Comparison of ENCODE assay signal across 28 cellular contexts in genomic region chr21:31923756-31924155, GRCh38. TPM values are rescaled to one million over a fixed set of nuclear protein-coding genes. Genes with fewer than 3 reads are reported as not detected.
"Had no signal": no experiment of that assay in that cellular context is flagged by ENCODE, and none has a peak within 500 bp of the region (broad histone marks: within the 10 kb centered on the region; RNA-seq: fewer than 3 reads in every experiment).

No MANE protein-coding gene starts in this region.

- ATAC-seq: heart left ventricle; left colon; left lung; lower lobe of right lung; natural killer cell; right lobe of liver; stimulated activated memory B cell treated with anti-CD40 and anti-IgM and Interleukin-4, amounts not matched to agents 10 μg/mL and 1 μg/mL and 100 μg/mL, for 72 hours; stimulated activated naive CD8-positive, alpha-beta T cell treated with anti-CD3 and anti-CD28 coated beads, Interleukin-15, amount 100 ng/mL, for 72 hours had no signal

- H3K4me3 ChIP-seq: heart left ventricle, left lung, lower lobe of right lung, right atrium auricular region, right lobe of liver, smooth muscle cell, tibial nerve, uterus had no signal

- H3K27ac ChIP-seq: heart left ventricle, left lung, lower lobe of right lung, neutrophil, parathyroid adenoma, right atrium auricular region, right lobe of liver, tibial nerve, uterus had no signal

- H3K36me3 Mint-ChIP-seq: naive B cell; natural killer cell; stimulated activated memory B cell treated with anti-CD40 and anti-IgM and Interleukin-4, amounts not matched to agents 10 μg/mL and 1 μg/mL and 100 μg/mL, for 72 hours had no signal

- H3K27ac Mint-ChIP-seq: naive B cell; natural killer cell; stimulated activated memory B cell treated with anti-CD40 and anti-IgM and Interleukin-4, amounts not matched to agents 10 μg/mL and 1 μg/mL and 100 μg/mL, for 72 hours; stimulated activated naive CD8-positive, alpha-beta T cell treated with anti-CD3 and anti-CD28 coated beads, Interleukin-15, amount 100 ng/mL, for 72 hours; type B pancreatic cell had no signal

- H3K9me3 ChIP-seq: lower lobe of right lung, neutrophil, right atrium auricular region, right lobe of liver, uterus had no signal

- H3K4me3 Mint-ChIP-seq: naive B cell; natural killer cell; stimulated activated memory B cell treated with anti-CD40 and anti-IgM and Interleukin-4, amounts not matched to agents 10 μg/mL and 1 μg/mL and 100 μg/mL, for 72 hours; stimulated activated naive CD8-positive, alpha-beta T cell treated with anti-CD3 and anti-CD28 coated beads, Interleukin-15, amount 100 ng/mL, for 72 hours; type B pancreatic cell had no signal

- H3K27me3 ChIP-seq: heart left ventricle, left lung, neutrophil, right atrium auricular region, right lobe of liver, tibial nerve, uterus had no signal

- DNase-seq: heart left ventricle; hippocampal formation; kidney; left lung; lower lobe of right lung; mammary epithelial cell; mesenchymal stem cell; naive B cell; natural killer cell; occipital lobe; right lobe of liver; stimulated activated CD4-positive, alpha-beta T cell treated with anti-CD3 and anti-CD28 coated beads, Interleukin-1b, Interleukin-23, amount 100 ng/mL, for 48 hours; stimulated activated CD4-positive, alpha-beta T cell treated with anti-CD3 and anti-CD28 coated beads, Interleukin-2, amount 100 ng/mL, for 48 hours; stimulated activated CD4-positive, alpha-beta T cell treated with anti-CD3 and anti-CD28 coated beads, Interleukin-4, amount 100 ng/mL, for 4 hours; stimulated activated CD8-positive, alpha-beta memory T cell treated with anti-CD3 and anti-CD28 coated beads, Interleukin-4, amount 100 ng/mL, for 48 hours; stimulated activated naive CD4-positive, alpha-beta T cell treated with Interleukin-2 at 50 U/mL for 16 hours; stimulated activated naive CD8-positive, alpha-beta T cell treated with anti-CD3 and anti-CD28 coated beads, Interleukin-15, amount 100 ng/mL, for 72 hours; substantia nigra; uterus had no signal

- H3K4me1 Mint-ChIP-seq: naive B cell; natural killer cell; stimulated activated memory B cell treated with anti-CD40 and anti-IgM and Interleukin-4, amounts not matched to agents 10 μg/mL and 1 μg/mL and 100 μg/mL, for 72 hours; stimulated activated naive CD8-positive, alpha-beta T cell treated with anti-CD3 and anti-CD28 coated beads, Interleukin-15, amount 100 ng/mL, for 72 hours had no signal

- H3K36me3 ChIP-seq: heart left ventricle, left lung, lower lobe of right lung, neutrophil, right atrium auricular region, right lobe of liver, tibial nerve, uterus had no signal

- H3K27me3 Mint-ChIP-seq: stimulated activated naive CD8-positive, alpha-beta T cell treated with anti-CD3 and anti-CD28 coated beads, Interleukin-15, amount 100 ng/mL, for 72 hours; type B pancreatic cell had no signal

- H3K4me1 ChIP-seq: heart left ventricle, left lung, lower lobe of right lung, parathyroid adenoma, right atrium auricular region, right lobe of liver, tibial nerve, uterus had no signal

RNA-seq across cellular contexts. Expression of gene HUNK, which starts 50.9 kb away (rescaled TPM):
- total RNA-seq: natural killer cell, pulmonary artery endothelial cell had no signal
